8 cellular contexts compared by ENCODE assay signal in the genomic region with DNA sequence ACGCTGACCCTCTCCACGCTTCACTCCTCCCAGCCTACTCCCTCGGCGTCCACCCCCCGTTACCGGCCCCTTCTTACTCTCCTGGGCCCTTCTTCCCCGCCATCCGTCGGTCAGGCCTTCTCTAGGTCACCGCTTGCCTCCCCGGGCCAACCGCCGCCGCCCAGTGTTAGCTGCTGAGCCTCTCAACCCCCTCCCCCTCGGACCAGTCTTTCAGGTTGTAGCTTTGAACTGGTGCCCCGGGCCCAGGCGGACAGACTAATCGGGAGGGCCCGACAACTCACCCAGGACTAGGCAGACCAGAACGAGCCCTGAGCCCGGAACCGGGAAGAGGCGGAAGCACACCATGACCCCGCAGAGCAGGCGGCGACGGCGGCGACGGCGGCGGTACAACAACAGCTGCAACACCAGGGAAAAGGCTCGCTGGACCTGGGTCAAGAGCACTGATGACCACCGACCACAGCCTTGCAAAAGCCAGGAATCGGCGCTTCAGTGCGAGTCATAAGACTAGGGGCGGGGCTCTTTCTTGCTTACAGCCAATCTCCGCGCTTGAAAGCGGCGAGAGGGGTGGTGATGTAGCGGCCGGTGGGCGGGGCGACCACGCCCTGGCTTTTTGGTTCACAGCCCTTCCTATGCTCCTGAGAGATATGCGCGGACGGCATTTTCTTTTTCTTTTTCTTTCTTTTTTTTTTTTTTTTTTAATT. TPM values are rescaled to one million over a fixed set of nuclear protein-coding genes. Genes with fewer than 3 reads are reported as not detected.
A peak's percentile ranks its signal among the peaks of the same experiment; 100 is the strongest.
DNase-seq lines count a peak whose midpoint lies in the region; ATAC-seq and TF ChIP-seq lines count a peak whose summit lies in the region.

Gene LAMP2 (minus strand): TSS at position 472 of the 701 bp plus-strand sequence. CDS start 127 bp downstream, at position 345.

- in situ Hi-C loops in HAP-1 (cut with MboI; ENCODE audit: low sequenced_read_pairs): no loop called here

- peak within 1 kb of the TSS; percentile 94 for H3K4me3 ChIP-seq in HAP-1
- peak within 1 kb of the TSS; percentile 79 for H3K4me3 ChIP-seq in MG63
- peak within 1 kb of the TSS; percentile 79 for H3K4me3 ChIP-seq in fibroblast of pulmonary artery (replicated peaks; ENCODE audit: low read depth, low read length)

- H3K27me3 ChIP-seq in HAP-1 (ENCODE audit: low read depth): no peaks in the 10 kb centered on the region
- no peaks in the 10 kb centered on the region for H3K27me3 ChIP-seq in MG63

- peak; percentile 98 for ATAC-seq in stimulated activated naive CD8-positive, alpha-beta T cell treated with anti-CD3 and anti-CD28 coated beads, Interleukin-15, Interleukin-2, amounts not matched to agents 100 U/mL and 50 U/mL, for 24 hours

- H3K36me3 Mint-ChIP-seq in nephron (ENCODE audit: low read depth): no peaks in the 10 kb centered on the region

- H3K4me1 ChIP-seq in ES-I3 (ENCODE audit: insufficient read depth, low read length) (0 out of 2 replicates have a peak, but pooled peaks cover 3% of the 10 kb centered on the region), HAP-1 (peaks cover 8% of the 10 kb centered on the region)

- H3K4me3 Mint-ChIP-seq in nephron: peak within 1 kb of the TSS; percentile 91 to 92 (median 92)

- peaks cover 6% of the 10 kb centered on the region for H3K4me1 Mint-ChIP-seq in nephron

- H3K36me3 ChIP-seq in ES-I3 (ENCODE audit: insufficient read depth, low read length) (no peaks in the 10 kb centered on the region; the same call in 1 of the 2 replicates), HAP-1 (replicated peaks) (no peaks in the 10 kb centered on the region), MG63 (no peaks in the 10 kb centered on the region)

- H3K27ac Mint-ChIP-seq in nephron: peak within 1 kb of the TSS; percentile 74 to 93 (median 75)

- H3K27me3 Mint-ChIP-seq in nephron (ENCODE audit: low read depth): no peaks in the 10 kb centered on the region

- H3K9me3 ChIP-seq in ES-I3 (ENCODE audit: control insufficient read depth, insufficient read depth, low read length) (no peaks in the 10 kb centered on the region), HAP-1 (no peaks in the 10 kb centered on the region), MG63 (no peaks in the 10 kb centered on the region)

- peaks cover 4% of the 10 kb centered on the region for H3K9me3 Mint-ChIP-seq in nephron

- peak within 1 kb of the TSS; percentile 62 for H3K9ac ChIP-seq in ES-I3 (ENCODE audit: low read depth, low read length)

- peak; percentile 95 to 97 for DNase-seq in HAP-1 (ENCODE audit: low spot score in 2 of 2)
- DNase-seq in MG63: peak; percentile 86
- DNase-seq in SHP77 (lab: John Stamatoyannopoulos, UW): peak; percentile 58 to 75
- DNase-seq in activated effector memory CD4-positive, alpha-beta T cell treated with Interleukin-2 at 50 U/mL for 16 hours: peak; percentile 69
- DNase-seq in fibroblast of pulmonary artery (ENCODE audit: low read depth): peak; percentile 88
- DNase-seq in stimulated activated naive CD8-positive, alpha-beta T cell treated with anti-CD3 and anti-CD28 coated beads, Interleukin-15, Interleukin-2, amounts not matched to agents 100 U/mL and 50 U/mL, for 24 hours: peak; percentile 80

- no peak for TF ChIP-seq CTCF in fibroblast of pulmonary artery (IDR thresholded peaks at IDR 0.05; ENCODE audit: low read length, missing control alignments)
- no peak for TF ChIP-seq CTCF in nephron (IDR thresholded peaks at IDR 0.05; ENCODE audit: unreplicated experiment in 3 of 3)

RNA-seq across cellular contexts. Expression of gene LAMP2, which starts in this region (rescaled TPM):
- total RNA-seq in MG63 (2014; rRNA removed; shearing (Covaris generic); ENCODE audit: low replicate concordance): 78.8 and 87.1 TPM in 2 replicates

Comparison
In these comparisons a context has a peak if more than half of its experiments do, and no peak if none do; other contexts are left out.
1. Peak in every context shown above with its lines: DNase-seq, ATAC-seq and H3K4me3 ChIP-seq.